Comparison of ENCODE assay signal across 24 cellular contexts in genomic region chr11:65141896-65142494, GRCh38. TPM values are rescaled to one million over a fixed set of nuclear protein-coding genes. Genes with fewer than 3 reads are reported as not detected.
"Had no signal": no experiment of that assay in that cellular context is flagged by ENCODE, and none has a peak within 500 bp of the region (broad histone marks: within the 10 kb centered on the region; RNA-seq: fewer than 3 reads in every experiment).

No MANE protein-coding gene starts in this region.

- DNase-seq: activated CD4-positive, CD25-positive, alpha-beta regulatory T cell treated with anti-CD3 and anti-CD28 coated beads, Interleukin-2, amount 50 U/mL, for 72 hours; activated naive CD8-positive, alpha-beta T cell treated with anti-CD3 and anti-CD28 coated beads for 36 hours; amygdala; body of pancreas; caudate nucleus; hippocampal formation; left ventricle myocardium superior; nephron progenitor cell; occipital lobe; right cardiac atrium; stimulated activated CD4-positive, alpha-beta T cell treated with anti-CD3 and anti-CD28 coated beads, Interleukin-4, amount 100 ng/mL, for 4 hours; stimulated activated CD8-positive, alpha-beta memory T cell treated with anti-CD3 and anti-CD28 coated beads, Interleukin-4, amount 100 ng/mL, for 48 hours; stimulated activated naive CD8-positive, alpha-beta T cell treated with anti-CD3 and anti-CD28 coated beads, Interleukin-15, Interleukin-2, amounts not matched to agents 100 U/mL and 50 U/mL, for 24 hours; T-helper 9 cell; trophoblast cell had no signal

- H3K27ac ChIP-seq: body of pancreas had no signal

- H3K4me3 ChIP-seq: body of pancreas, smooth muscle cell had no signal

- H3K27me3 ChIP-seq: body of pancreas had no signal

- H3K4me2 ChIP-seq: smooth muscle cell had no signal

- ATAC-seq: body of pancreas; esophagus mucosa; left ventricle myocardium superior; right cardiac atrium; stimulated activated naive CD8-positive, alpha-beta T cell treated with anti-CD3 and anti-CD28 coated beads, Interleukin-15, Interleukin-2, amounts not matched to agents 100 U/mL and 50 U/mL, for 24 hours had no signal

- H3K9me3 ChIP-seq: body of pancreas had no signal

- FAIRE-seq: colon, endometrium had no signal

RNA-seq across cellular contexts. Expression of gene SPDYC, which starts 28.0 kb away (rescaled TPM):
- total RNA-seq: activated CD8-positive, alpha-beta memory T cell treated with anti-CD3 and anti-CD28 coated beads for 36 hours; activated naive CD8-positive, alpha-beta T cell treated with anti-CD3 and anti-CD28 coated beads for 36 hours; activated T-helper 1 cell treated with anti-CD3 and anti-CD28 coated beads, Interleukin-12 subunit alpha, Interleukin-12 subunit beta, Interleukin-2, Interleukin-4 antibody, amounts not matched to agents 30 ng/mL and 10 ng/mL and 1 ng/mL, durations not matched to agents 14 hours and 24 hours and 36 hours; body of pancreas; esophagus mucosa; glomerular endothelial cell; kidney epithelial cell; left ventricle myocardium superior; occipital lobe; progenitor cell of endocrine pancreas; right cardiac atrium; smooth muscle cell had no signal
- polyA plus RNA-seq: right cardiac atrium, smooth muscle cell had no signal
